ENCODE assay signal across 8 cellular contexts in genomic region chr2:43225788-43226557, GRCh38. TPM values are rescaled to one million over a fixed set of nuclear protein-coding genes. Genes with fewer than 3 reads are reported as not detected.
A peak's percentile ranks its signal among the peaks of the same experiment; 100 is the strongest.
DNase-seq lines count a peak whose midpoint lies in the region; ATAC-seq and TF ChIP-seq lines count a peak whose summit lies in the region.

No MANE protein-coding gene starts in this region.

- no peaks in the 10 kb centered on the region for H3K27me3 ChIP-seq in BE2C
- H3K27me3 ChIP-seq in ovary = no peaks in the 10 kb centered on the region
- H3K27me3 ChIP-seq in tibial nerve = no peaks in the 10 kb centered on the region

- H3K36me3 Mint-ChIP-seq in glutamatergic neuron (ENCODE audit: unreplicated experiment) = no peaks in the 10 kb centered on the region

- H3K27ac Mint-ChIP-seq in glutamatergic neuron (ENCODE audit: unreplicated experiment) = no peak overlapping the region

- peaks cover 5% of the 10 kb centered on the region for H3K27me3 Mint-ChIP-seq in glutamatergic neuron (ENCODE audit: unreplicated experiment)

- DNase-seq in BE2C (peak; percentile 71), RWPE1 (ENCODE audit: low spot score) (no peak), glutamatergic neuron (peak; percentile 54), ovary (peak; percentile 58 to 81 (median 74)), tibial nerve (ENCODE audit: low spot score in 2 of 2) (peak; percentile 43 to 50)
- DNase-seq in activated naive CD4-positive, alpha-beta T cell treated with anti-CD3 and anti-CD28 coated beads, Interleukin-2, amount 50 U/mL, for 16 hours = peak; percentile 61

- H3K36me3 ChIP-seq in BE2C (peaks cover 23% of the 10 kb centered on the region), ovary (no peaks in the 10 kb centered on the region), tibial nerve (peaks cover 10 to 42% (median 19%) of the 10 kb centered on the region in 3 donors)

- no peak for TF ChIP-seq CTCF in BE2C (IDR thresholded peaks at IDR 0.05; ENCODE audit: low read depth, low read length)
- no peak for TF ChIP-seq CTCF in RWPE1 (conservative IDR thresholded peaks at IDR 0.05; ENCODE audit: low read depth)
- peak; percentile 1 for TF ChIP-seq CTCF in glutamatergic neuron (IDR thresholded peaks at IDR 0.05; ENCODE audit: partially characterized antibody, unreplicated experiment)
- no peak for TF ChIP-seq CTCF in ovary (IDR thresholded peaks at IDR 0.05)
- TF ChIP-seq CTCF in tibial nerve (IDR thresholded peaks at IDR 0.05) = no peak

- in situ Hi-C loops in GM18951 (cut with MboI; ENCODE audit: low sequenced_read_pairs, unreplicated experiment) = no loop called here

- peak; percentile 30 for ATAC-seq in HG03196 (IDR thresholded peaks at IDR 0.05; ENCODE audit: unreplicated experiment)

- TF ChIP-seq EP300 in ovary (IDR thresholded peaks at IDR 0.05) (no peak), tibial nerve (IDR thresholded peaks at IDR 0.05) (peak in 1 of 2 donors; percentile 78)

- H3K9me3 ChIP-seq in BE2C (no peaks in the 10 kb centered on the region), ovary (no peaks in the 10 kb centered on the region), tibial nerve (no peaks in the 10 kb centered on the region)

- peaks cover 7% of the 10 kb centered on the region for H3K4me1 ChIP-seq in BE2C
- H3K4me1 ChIP-seq in ovary (ENCODE audit: insufficient read depth) = peaks cover 14% of the 10 kb centered on the region
- peaks cover 0 to 46% (median 38%) of the 10 kb centered on the region in 4 donors for H3K4me1 ChIP-seq in tibial nerve

- intact Hi-C loops in ovary (cut with DNase I) = loop anchor here (5.0 to 10.0 kb wide), 10 partner anchors 79 to 399 kb away; no protein-coding TSS in a partner anchor

- CTCF ChIA-PET in RWPE1 (lab: Yijun Ruan, JAX) = interaction anchor here (0.6 to 4.0 kb wide), 3 partner anchors 94 to 251 kb away, joined by 3 to 29 read pairs (median 10); no protein-coding TSS in a partner anchor

- H3K4me1 Mint-ChIP-seq in glutamatergic neuron (ENCODE audit: low read depth, unreplicated experiment) = peaks cover 11% of the 10 kb centered on the region

- peak overlapping the region; percentile 83 for H3K4me3 ChIP-seq in BE2C (ENCODE audit: low read depth, low read length)
- peak overlapping the region; percentile 77 for H3K4me3 ChIP-seq in ovary
- peak overlapping the region; percentile 61 to 99 (median 95) for H3K4me3 ChIP-seq in tibial nerve

- H3K27ac ChIP-seq in RWPE1 = peak overlapping the region; percentile 99
- H3K27ac ChIP-seq in ovary = peak overlapping the region; percentile 90 to 92
- H3K27ac ChIP-seq in tibial nerve = peak overlapping the region; percentile 88 to 100 (median 100)

- POLR2A ChIA-PET in RWPE1 (lab: Yijun Ruan, JAX; ENCODE audit: low non-redundant PET) = interaction anchor here (0.7 to 1.5 kb wide), 5 partner anchors 57 to 184 kb away, joined by 3 to 6 read pairs (median 3); no protein-coding TSS in a partner anchor

- H3K9me3 Mint-ChIP-seq in glutamatergic neuron (ENCODE audit: unreplicated experiment) = peaks cover 3% of the 10 kb centered on the region

- peak overlapping the region; percentile 46 for H3K4me3 Mint-ChIP-seq in glutamatergic neuron (ENCODE audit: unreplicated experiment)

- 0% methylated on average over 73 to 80 of the region's 80 CpGs for WGBS in ovary, 3 donors
- WGBS in tibial nerve, 2 donors = 0% methylated on average over 41 to 63 of the region's 80 CpGs

- TF ChIP-seq POLR2A in GM18951 (IDR thresholded peaks at IDR 0.05; ENCODE audit: extremely low read depth, insufficient read depth, insufficient read length) = peak; percentile 31
- TF ChIP-seq POLR2A in ovary (IDR thresholded peaks at IDR 0.05) = no peak
- TF ChIP-seq POLR2A in tibial nerve (IDR thresholded peaks at IDR 0.05) = no peak

RNA-seq across cellular contexts. Expression of gene ZFP36L2, which starts 0.4 kb away (rescaled TPM):
- 17.9 TPM for polyA plus RNA-seq in BE2C (2012; ENCODE audit: insufficient read depth, insufficient read length, low read depth)
- total RNA-seq in glutamatergic neuron (ENCODE audit: unreplicated experiment) = 0.88 TPM
- total RNA-seq in ovary = 100 to 1,000 TPM; 115 to 369 (median 254) TPM
- 100 to 1,000 TPM; 162 to 169 TPM for polyA plus RNA-seq in ovary
- total RNA-seq in tibial nerve = 100 to 1,000 TPM in 3 of 4 donors, 10 to 100 TPM in 1; 90.0 to 141 (median 116) TPM

Comparison
In these comparisons a context has a peak if more than half of its experiments do, and no peak if none do; other contexts are left out.
1. RNA of gene ZFP36L2, which starts 0.4 kb away (total RNA-seq): 115 to 369 TPM in ovary and 90.0 to 141 TPM in tibial nerve; 0.88 TPM in glutamatergic neuron (single experiment); every median in the first group is over 10 times any median in the second.
2. Peak in every context shown above with its lines, with median percentiles within 50 percentile points of each other: H3K4me3 ChIP-seq and H3K27ac ChIP-seq.